1 cellular context compared by ENCODE assay signal in the genomic region with DNA sequence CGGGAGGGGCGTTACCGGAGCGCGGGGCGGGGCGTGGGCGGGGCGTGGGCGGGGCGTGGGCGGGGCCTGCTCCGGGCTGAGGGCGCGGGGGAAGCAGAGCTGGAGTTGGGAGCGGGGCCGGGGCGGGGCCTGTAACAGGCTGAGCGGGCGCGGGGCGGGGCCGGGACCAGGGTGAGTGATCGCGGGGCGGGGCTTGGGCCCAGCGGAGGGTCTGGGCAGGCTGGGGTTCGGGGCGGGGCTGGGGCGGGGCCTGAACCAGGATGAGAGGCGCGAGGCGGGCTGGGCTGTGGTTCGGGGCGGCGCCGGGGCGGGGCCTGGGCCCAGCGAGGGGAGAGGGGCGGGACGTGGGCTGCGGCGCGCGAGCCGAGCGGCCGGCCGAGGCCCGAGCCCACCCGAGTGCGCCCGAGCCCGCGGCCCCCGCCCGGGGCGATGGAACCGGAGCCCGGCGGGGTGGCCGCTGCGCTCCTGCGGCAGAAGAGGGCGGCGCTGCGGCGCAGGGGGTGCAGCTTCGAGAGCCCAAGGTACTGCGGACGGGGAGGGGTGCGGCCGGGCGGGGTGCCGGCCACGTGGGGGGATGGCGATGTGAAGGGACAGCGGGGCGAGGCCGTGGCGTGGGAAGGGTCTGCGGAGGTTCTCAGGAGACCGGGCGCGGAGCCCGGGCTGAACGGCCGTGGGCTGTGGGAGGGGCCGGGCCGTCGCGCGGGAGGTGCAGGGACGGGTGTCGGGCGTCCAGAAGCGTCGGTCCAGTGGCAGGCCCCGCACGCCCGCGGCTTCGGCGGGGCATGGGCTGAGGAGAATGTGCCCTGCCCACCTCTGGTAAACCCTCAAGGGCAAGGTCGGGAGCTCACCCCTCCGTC.
TF ChIP-seq lines count a peak whose summit lies in the region.

No MANE protein-coding gene starts in this region.

TF ChIP-seq in HepG2, 621 proteins besides CTCF, POLR2A, EP300 and RAD21 (continued from another document and continues in another):
- TF ChIP-seq PPARG (CRISPR knock-in tag; conservative IDR thresholded peaks at IDR 0.05) (no peak), ZNF484 (CRISPR knock-in tag; IDR thresholded peaks at IDR 0.05; ENCODE audit: borderline replicate concordance, low read depth) (no peak), RFX3 (CRISPR knock-in tag; IDR thresholded peaks at IDR 0.05) (no peak), ZFYVE20 (CRISPR knock-in tag; IDR thresholded peaks at IDR 0.05; ENCODE audit: borderline replicate concordance, low read depth) (0 out of 2 replicates have a peak, but pooled peaks have one; percentile 24), ZNF446 (CRISPR knock-in tag; IDR thresholded peaks at IDR 0.05) (no peak), ZNF746 (CRISPR knock-in tag; IDR thresholded peaks at IDR 0.05) (no peak), BORCS8-MEF2B (CRISPR knock-in tag; IDR thresholded peaks at IDR 0.05) (0 out of 2 replicates have a peak, but pooled peaks have one; percentile 62), ATF1 (CRISPR knock-in tag; IDR thresholded peaks at IDR 0.05) (no peak), KDM5B (CRISPR knock-in tag; IDR thresholded peaks at IDR 0.05; ENCODE audit: borderline replicate concordance) (peak; percentile 25; the same call in 1 of the 2 replicates), SIN3A (IDR thresholded peaks at IDR 0.05; ENCODE audit: borderline replicate concordance, low read depth, low read length) (no peak; the same call in 1 of the 2 replicates)
- TF ChIP-seq, protein P1, sequence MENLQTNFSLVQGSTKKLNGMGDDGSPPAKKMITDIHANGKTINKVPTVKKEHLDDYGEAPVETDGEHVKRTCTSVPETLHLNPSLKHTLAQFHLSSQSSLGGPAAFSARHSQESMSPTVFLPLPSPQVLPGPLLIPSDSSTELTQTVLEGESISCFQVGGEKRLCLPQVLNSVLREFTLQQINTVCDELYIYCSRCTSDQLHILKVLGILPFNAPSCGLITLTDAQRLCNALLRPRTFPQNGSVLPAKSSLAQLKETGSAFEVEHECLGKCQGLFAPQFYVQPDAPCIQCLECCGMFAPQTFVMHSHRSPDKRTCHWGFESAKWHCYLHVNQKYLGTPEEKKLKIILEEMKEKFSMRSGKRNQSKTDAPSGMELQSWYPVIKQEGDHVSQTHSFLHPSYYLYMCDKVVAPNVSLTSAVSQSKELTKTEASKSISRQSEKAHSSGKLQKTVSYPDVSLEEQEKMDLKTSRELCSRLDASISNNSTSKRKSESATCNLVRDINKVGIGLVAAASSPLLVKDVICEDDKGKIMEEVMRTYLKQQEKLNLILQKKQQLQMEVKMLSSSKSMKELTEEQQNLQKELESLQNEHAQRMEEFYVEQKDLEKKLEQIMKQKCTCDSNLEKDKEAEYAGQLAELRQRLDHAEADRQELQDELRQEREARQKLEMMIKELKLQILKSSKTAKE (CRISPR knock-in tag; IDR thresholded peaks at IDR 0.05; ENCODE audit: borderline replicate concordance), result no peak
- TF ChIP-seq, protein P2, sequence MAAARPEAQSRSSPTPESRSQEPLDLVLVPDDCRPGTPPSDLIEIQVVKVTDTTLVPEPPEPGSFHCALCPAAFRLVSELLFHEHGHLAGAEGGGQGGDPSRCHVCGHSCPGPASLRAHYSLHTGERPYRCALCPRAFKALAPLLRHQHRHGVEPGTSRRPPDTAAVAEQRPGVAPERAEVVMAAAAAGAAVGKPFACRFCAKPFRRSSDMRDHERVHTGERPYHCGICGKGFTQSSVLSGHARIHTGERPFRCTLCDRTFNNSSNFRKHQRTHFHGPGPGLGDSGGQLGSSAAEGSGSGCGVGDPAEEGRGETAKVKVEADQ (CRISPR knock-in tag; IDR thresholded peaks at IDR 0.05; ENCODE audit: borderline replicate concordance), result no peak
- TF ChIP-seq, protein P3, sequence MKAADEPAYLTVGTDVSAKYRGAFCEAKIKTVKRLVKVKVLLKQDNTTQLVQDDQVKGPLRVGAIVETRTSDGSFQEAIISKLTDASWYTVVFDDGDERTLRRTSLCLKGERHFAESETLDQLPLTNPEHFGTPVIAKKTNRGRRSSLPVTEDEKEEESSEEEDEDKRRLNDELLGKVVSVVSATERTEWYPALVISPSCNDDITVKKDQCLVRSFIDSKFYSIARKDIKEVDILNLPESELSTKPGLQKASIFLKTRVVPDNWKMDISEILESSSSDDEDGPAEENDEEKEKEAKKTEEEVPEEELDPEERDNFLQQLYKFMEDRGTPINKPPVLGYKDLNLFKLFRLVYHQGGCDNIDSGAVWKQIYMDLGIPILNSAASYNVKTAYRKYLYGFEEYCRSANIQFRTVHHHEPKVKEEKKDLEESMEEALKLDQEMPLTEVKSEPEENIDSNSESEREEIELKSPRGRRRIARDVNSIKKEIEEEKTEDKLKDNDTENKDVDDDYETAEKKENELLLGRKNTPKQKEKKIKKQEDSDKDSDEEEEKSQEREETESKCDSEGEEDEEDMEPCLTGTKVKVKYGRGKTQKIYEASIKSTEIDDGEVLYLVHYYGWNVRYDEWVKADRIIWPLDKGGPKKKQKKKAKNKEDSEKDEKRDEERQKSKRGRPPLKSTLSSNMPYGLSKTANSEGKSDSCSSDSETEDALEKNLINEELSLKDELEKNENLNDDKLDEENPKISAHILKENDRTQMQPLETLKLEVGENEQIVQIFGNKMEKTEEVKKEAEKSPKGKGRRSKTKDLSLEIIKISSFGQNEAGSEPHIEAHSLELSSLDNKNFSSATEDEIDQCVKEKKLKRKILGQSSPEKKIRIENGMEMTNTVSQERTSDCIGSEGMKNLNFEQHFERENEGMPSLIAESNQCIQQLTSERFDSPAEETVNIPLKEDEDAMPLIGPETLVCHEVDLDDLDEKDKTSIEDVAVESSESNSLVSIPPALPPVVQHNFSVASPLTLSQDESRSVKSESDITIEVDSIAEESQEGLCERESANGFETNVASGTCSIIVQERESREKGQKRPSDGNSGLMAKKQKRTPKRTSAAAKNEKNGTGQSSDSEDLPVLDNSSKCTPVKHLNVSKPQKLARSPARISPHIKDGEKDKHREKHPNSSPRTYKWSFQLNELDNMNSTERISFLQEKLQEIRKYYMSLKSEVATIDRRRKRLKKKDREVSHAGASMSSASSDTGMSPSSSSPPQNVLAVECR (CRISPR knock-in tag; IDR thresholded peaks at IDR 0.05; ENCODE audit: borderline replicate concordance), result peak; percentile 23; the same call in 1 of the 2 replicates
- TF ChIP-seq, protein P4, sequence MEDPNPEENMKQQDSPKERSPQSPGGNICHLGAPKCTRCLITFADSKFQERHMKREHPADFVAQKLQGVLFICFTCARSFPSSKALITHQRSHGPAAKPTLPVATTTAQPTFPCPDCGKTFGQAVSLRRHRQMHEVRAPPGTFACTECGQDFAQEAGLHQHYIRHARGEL (CRISPR knock-in tag; IDR thresholded peaks at IDR 0.05), result no peak
- TF ChIP-seq, protein P5, sequence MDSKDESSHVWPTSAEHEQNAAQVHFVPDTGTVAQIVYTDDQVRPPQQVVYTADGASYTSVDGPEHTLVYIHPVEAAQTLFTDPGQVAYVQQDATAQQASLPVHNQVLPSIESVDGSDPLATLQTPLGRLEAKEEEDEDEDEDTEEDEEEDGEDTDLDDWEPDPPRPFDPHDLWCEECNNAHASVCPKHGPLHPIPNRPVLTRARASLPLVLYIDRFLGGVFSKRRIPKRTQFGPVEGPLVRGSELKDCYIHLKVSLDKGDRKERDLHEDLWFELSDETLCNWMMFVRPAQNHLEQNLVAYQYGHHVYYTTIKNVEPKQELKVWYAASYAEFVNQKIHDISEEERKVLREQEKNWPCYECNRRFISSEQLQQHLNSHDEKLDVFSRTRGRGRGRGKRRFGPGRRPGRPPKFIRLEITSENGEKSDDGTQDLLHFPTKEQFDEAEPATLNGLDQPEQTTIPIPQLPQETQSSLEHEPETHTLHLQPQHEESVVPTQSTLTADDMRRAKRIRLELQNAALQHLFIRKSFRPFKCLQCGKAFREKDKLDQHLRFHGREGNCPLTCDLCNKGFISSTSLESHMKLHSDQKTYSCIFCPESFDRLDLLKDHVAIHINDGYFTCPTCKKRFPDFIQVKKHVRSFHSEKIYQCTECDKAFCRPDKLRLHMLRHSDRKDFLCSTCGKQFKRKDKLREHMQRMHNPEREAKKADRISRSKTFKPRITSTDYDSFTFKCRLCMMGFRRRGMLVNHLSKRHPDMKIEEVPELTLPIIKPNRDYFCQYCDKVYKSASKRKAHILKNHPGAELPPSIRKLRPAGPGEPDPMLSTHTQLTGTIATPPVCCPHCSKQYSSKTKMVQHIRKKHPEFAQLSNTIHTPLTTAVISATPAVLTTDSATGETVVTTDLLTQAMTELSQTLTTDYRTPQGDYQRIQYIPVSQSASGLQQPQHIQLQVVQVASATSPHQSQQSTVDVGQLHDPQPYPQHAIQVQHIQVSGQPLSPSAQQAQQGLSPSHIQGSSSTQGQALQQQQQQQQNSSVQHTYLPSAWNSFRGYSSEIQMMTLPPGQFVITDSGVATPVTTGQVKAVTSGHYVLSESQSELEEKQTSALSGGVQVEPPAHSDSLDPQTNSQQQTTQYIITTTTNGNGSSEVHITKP (CRISPR knock-in tag; IDR thresholded peaks at IDR 0.05; ENCODE audit: low read depth), result no peak
- TF ChIP-seq, protein P6, sequence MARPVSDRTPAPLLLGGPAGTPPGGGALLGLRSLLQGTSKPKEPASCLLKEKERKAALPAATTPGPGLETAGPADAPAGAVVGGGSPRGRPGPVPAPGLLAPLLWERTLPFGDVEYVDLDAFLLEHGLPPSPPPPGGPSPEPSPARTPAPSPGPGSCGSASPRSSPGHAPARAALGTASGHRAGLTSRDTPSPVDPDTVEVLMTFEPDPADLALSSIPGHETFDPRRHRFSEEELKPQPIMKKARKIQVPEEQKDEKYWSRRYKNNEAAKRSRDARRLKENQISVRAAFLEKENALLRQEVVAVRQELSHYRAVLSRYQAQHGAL (CRISPR knock-in tag; IDR thresholded peaks at IDR 0.05; ENCODE audit: not compliant biosample characterization), result no peak
- TF ChIP-seq, protein P7, sequence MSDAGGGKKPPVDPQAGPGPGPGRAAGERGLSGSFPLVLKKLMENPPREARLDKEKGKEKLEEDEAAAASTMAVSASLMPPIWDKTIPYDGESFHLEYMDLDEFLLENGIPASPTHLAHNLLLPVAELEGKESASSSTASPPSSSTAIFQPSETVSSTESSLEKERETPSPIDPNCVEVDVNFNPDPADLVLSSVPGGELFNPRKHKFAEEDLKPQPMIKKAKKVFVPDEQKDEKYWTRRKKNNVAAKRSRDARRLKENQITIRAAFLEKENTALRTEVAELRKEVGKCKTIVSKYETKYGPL (CRISPR knock-in tag; IDR thresholded peaks at IDR 0.05), result no peak
- TF ChIP-seq, protein P8, sequence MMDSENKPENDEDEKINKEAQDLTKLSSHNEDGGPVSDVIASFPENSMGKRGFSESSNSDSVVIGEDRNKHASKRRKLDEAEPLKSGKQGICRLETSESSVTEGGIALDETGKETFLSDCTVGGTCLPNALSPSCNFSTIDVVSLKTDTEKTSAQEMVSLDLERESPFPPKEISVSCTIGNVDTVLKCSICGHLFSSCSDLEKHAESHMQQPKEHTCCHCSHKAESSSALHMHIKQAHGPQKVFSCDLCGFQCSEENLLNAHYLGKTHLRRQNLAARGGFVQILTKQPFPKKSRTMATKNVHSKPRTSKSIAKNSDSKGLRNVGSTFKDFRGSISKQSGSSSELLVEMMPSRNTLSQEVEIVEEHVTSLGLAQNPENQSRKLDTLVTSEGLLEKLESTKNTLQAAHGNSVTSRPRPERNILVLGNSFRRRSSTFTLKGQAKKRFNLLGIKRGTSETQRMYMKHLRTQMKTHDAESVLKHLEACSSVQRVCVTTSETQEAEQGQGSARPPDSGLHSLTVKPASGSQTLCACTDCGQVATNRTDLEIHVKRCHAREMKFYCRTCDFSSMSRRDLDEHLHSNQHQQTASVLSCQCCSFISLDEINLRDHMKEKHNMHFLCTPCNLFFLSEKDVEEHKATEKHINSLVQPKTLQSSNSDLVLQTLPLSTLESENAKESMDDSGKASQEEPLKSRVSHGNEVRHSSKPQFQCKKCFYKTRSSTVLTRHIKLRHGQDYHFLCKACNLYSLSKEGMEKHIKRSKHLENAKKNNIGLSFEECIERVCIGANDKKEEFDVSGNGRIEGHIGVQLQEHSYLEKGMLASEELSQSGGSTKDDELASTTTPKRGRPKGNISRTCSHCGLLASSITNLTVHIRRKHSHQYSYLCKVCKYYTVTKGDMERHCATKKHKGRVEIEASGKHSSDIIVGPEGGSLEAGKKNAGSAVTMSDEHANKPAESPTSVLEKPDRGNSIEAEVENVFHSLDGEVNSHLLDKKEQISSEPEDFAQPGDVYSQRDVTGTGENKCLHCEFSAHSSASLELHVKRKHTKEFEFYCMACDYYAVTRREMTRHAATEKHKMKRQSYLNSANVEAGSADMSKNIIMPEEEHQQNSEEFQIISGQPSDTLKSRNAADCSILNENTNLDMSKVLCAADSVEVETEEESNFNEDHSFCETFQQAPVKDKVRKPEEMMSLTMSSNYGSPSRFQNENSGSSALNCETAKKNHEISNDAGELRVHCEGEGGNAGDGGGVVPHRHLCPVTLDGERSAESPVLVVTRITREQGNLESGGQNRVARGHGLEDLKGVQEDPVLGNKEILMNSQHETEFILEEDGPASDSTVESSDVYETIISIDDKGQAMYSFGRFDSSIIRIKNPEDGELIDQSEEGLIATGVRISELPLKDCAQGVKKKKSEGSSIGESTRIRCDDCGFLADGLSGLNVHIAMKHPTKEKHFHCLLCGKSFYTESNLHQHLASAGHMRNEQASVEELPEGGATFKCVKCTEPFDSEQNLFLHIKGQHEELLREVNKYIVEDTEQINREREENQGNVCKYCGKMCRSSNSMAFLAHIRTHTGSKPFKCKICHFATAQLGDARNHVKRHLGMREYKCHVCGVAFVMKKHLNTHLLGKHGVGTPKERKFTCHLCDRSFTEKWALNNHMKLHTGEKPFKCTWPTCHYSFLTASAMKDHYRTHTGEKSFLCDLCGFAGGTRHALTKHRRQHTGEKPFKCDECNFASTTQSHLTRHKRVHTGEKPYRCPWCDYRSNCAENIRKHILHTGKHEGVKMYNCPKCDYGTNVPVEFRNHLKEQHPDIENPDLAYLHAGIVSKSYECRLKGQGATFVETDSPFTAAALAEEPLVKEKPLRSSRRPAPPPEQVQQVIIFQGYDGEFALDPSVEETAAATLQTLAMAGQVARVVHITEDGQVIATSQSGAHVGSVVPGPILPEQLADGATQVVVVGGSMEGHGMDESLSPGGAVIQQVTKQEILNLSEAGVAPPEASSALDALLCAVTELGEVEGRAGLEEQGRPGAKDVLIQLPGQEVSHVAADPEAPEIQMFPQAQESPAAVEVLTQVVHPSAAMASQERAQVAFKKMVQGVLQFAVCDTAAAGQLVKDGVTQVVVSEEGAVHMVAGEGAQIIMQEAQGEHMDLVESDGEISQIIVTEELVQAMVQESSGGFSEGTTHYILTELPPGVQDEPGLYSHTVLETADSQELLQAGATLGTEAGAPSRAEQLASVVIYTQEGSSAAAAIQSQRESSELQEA (CRISPR knock-in tag; IDR thresholded peaks at IDR 0.05; ENCODE audit: not compliant biosample characterization), result no peak
